ENCODE assay signal across 19 cellular contexts in the genomic region with DNA sequence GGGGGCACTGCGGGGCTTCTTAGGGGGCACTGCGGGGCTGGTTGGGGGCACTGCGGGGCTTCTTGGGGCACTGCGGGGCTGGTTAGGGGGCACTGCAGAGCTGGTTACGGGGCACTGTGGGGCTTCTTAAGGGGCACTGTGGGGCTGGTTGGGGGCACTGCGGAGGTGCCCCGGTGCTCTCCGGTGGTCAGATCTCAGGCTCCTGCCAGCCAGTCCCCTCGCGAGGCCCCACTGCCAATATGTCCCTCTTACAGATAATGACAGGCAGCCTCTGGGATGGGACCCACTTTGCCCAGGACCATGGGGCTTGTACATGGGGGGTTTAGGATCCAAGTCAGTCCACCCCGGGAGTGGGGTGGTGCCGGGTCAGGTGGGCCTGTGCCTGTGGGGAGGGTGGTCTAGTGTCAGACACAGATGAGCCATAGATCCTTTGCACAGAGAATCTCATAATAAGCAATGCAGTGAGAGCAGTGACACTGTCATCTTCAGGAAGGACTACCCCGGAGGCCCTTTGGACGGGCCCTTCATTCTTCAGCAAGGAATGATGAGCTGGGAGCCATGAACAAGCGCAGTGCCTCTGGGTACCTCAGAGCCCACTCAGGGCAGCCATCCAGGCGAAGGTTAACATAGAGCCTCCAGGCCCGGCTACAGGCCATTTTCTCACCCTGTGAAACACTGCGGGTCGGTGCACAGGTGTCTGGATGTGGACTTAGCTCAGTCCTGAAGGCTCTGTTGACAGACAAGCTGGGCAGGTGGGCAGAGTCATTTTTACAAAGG. TPM values are rescaled to one million over a fixed set of nuclear protein-coding genes. Genes with fewer than 3 reads are reported as not detected.
A peak's percentile ranks its signal among the peaks of the same experiment; 100 is the strongest.
DNase-seq lines count a peak whose midpoint lies in the region; ATAC-seq and TF ChIP-seq lines count a peak whose summit lies in the region.
"Had no signal": no experiment of that assay in that cellular context is flagged by ENCODE, and none has a peak within 500 bp of the region (broad histone marks: within the 10 kb centered on the region; RNA-seq: fewer than 3 reads in every experiment).

No MANE protein-coding gene starts in this region.

- WGBS in spleen, 5 donors: 91 to 96% (median 93%) methylated on average over 10 to 19 of the region's 19 CpGs
- WGBS in right lobe of liver (ENCODE audit: insufficient coverage, low coverage, low lambda C conversion rate, missing lambda C conversion rate): 60% methylated on average over 1 of the region's 19 CpGs

- H3K4me3 Mint-ChIP-seq in mesothelial cell of epicardium: no peak overlapping the region
- no peak overlapping the region for H3K4me3 Mint-ChIP-seq in activated CD4-positive, alpha-beta memory T cell treated with anti-CD3 and anti-CD28 coated beads, Interleukin-2, amount 10 ng/mL, durations not matched to agents 7 days and 5 days
- H3K4me3 Mint-ChIP-seq: CD14-positive monocyte had no signal

- peak overlapping the region; percentile 73 for H3K27ac Mint-ChIP-seq in mesothelial cell of epicardium
- H3K27ac Mint-ChIP-seq in activated CD4-positive, alpha-beta memory T cell treated with anti-CD3 and anti-CD28 coated beads, Interleukin-2, amount 10 ng/mL, durations not matched to agents 7 days and 5 days: no peak overlapping the region

- TF ChIP-seq CTCF in RWPE2 (IDR thresholded peaks at IDR 0.05; ENCODE audit: poor library complexity, severe bottlenecking) (no peak), mesothelial cell of epicardium (IDR thresholded peaks at IDR 0.05; ENCODE audit: unreplicated experiment) (no peak), spleen (IDR thresholded peaks at IDR 0.05 in 8 of 11, conservative IDR thresholded peaks at IDR 0.05 in 3 of 11) (no peak), right lobe of liver (IDR thresholded peaks at IDR 0.05) (no peak)

- intact Hi-C loops in spleen (cut with DNase I; ENCODE audit: low total_unique reads) (no loop called here), right lobe of liver (cut with DNase I) (no loop called here)

- H3K36me3 ChIP-seq in RWPE2 (ENCODE audit: low read depth) (no peaks in the 10 kb centered on the region), spleen (no peaks in the 10 kb centered on the region), right lobe of liver (no peaks in the 10 kb centered on the region)
- H3K36me3 ChIP-seq: HAP-1 had no signal

- peaks cover 9% of the 10 kb centered on the region for H3K36me3 Mint-ChIP-seq in mesothelial cell of epicardium
- H3K36me3 Mint-ChIP-seq in activated CD4-positive, alpha-beta memory T cell treated with anti-CD3 and anti-CD28 coated beads, Interleukin-2, amount 10 ng/mL, durations not matched to agents 7 days and 5 days (ENCODE audit: low read depth): no peaks in the 10 kb centered on the region
- H3K36me3 Mint-ChIP-seq: CD14-positive monocyte had no signal

- POLR2A ChIA-PET in activated CD4-positive, alpha-beta memory T cell treated with anti-CD3 and anti-CD28 coated beads, Interleukin-2, amount 10 ng/mL, durations not matched to agents 7 days and 5 days (lab: Charles Lee): no interaction called here

- CTCF ChIA-PET in activated CD4-positive, alpha-beta memory T cell treated with anti-CD3 and anti-CD28 coated beads, Interleukin-2, amount 10 ng/mL, durations not matched to agents 7 days and 5 days (lab: Charles Lee): no interaction called here

- H3K27me3 ChIP-seq in RWPE2 (ENCODE audit: insufficient read depth, poor library complexity, severe bottlenecking) (no peaks in the 10 kb centered on the region), spleen (replicated peaks in 1 of 7) (no peaks in the 10 kb centered on the region), right lobe of liver (no peaks in the 10 kb centered on the region)

- H3K27ac ChIP-seq in RWPE2 (ENCODE audit: poor library complexity, severe bottlenecking): no peak overlapping the region
- H3K27ac ChIP-seq in spleen: no peak overlapping the region
- H3K27ac ChIP-seq in right lobe of liver: no peak overlapping the region
- H3K27ac ChIP-seq: 22Rv1, HL-60 had no signal

- H3K4me3 ChIP-seq in RWPE2 (ENCODE audit: severe bottlenecking): no peak overlapping the region
- H3K4me3 ChIP-seq in spleen: no peak overlapping the region
- H3K4me3 ChIP-seq in right lobe of liver: no peak overlapping the region
- H3K4me3 ChIP-seq: HAP-1 had no signal

- H3K4me1 ChIP-seq in RWPE2 (ENCODE audit: insufficient read depth, poor library complexity, severe bottlenecking) (no peaks in the 10 kb centered on the region), spleen (peaks cover 0 to 30% (median 12%) of the 10 kb centered on the region in 6 donors), right lobe of liver (no peaks in the 10 kb centered on the region)
- H3K4me1 ChIP-seq: HAP-1 had no signal

- H3K4me1 Mint-ChIP-seq in mesothelial cell of epicardium: peaks cover 35% of the 10 kb centered on the region
- H3K4me1 Mint-ChIP-seq in activated CD4-positive, alpha-beta memory T cell treated with anti-CD3 and anti-CD28 coated beads, Interleukin-2, amount 10 ng/mL, durations not matched to agents 7 days and 5 days: no peaks in the 10 kb centered on the region
- H3K4me1 Mint-ChIP-seq: CD14-positive monocyte had no signal

- H3K9me3 Mint-ChIP-seq in mesothelial cell of epicardium: peaks cover 8% of the 10 kb centered on the region
- no peaks in the 10 kb centered on the region for H3K9me3 Mint-ChIP-seq in activated CD4-positive, alpha-beta memory T cell treated with anti-CD3 and anti-CD28 coated beads, Interleukin-2, amount 10 ng/mL, durations not matched to agents 7 days and 5 days

- no peak for ATAC-seq in RWPE2 (ENCODE audit: low read depth)
- no peak for ATAC-seq in right lobe of liver

- peak; percentile 5 for DNase-seq in activated naive CD4-positive, alpha-beta T cell treated with anti-CD3 and anti-CD28 coated beads, Interleukin-2, amount 50 U/mL, for 16 hours
- no peak for DNase-seq in activated naive CD4-positive, alpha-beta T cell (lab: John Stamatoyannopoulos, UW)
- peak; percentile 31 for DNase-seq in RWPE2 (ENCODE audit: low spot score)
- no peak for DNase-seq in mesothelial cell of epicardium (ENCODE audit: low spot score in 2 of 2, unreplicated experiment in 2 of 2)
- peak; percentile 39 for DNase-seq in spleen
- DNase-seq in right lobe of liver: no peak
- no peak for DNase-seq in NCI-H1436 (lab: John Stamatoyannopoulos, UW)
- DNase-seq in activated CD4-positive, alpha-beta memory T cell treated with anti-CD3 and anti-CD28 coated beads, Interleukin-2, amount 10 ng/mL, durations not matched to agents 7 days and 5 days: no peak
- DNase-seq: AML-193, DND-41, NCI-H1417, NCI-H187 treated with DMSO at 0.1 percent for 48 hours, NCI-H2227 treated with DMSO at 0.1 percent for 48 hours, NCI-H524, NCI-H82 had no signal

- H3K9me3 ChIP-seq in RWPE2 (ENCODE audit: severe bottlenecking) (no peaks in the 10 kb centered on the region), spleen (peaks cover 0 to 14% (median 10%) of the 10 kb centered on the region in 8 donors), right lobe of liver (no peaks in the 10 kb centered on the region)
- H3K9me3 ChIP-seq: HAP-1 had no signal

- no peaks in the 10 kb centered on the region for H3K27me3 Mint-ChIP-seq in mesothelial cell of epicardium (ENCODE audit: low read depth)
- no peaks in the 10 kb centered on the region for H3K27me3 Mint-ChIP-seq in activated CD4-positive, alpha-beta memory T cell treated with anti-CD3 and anti-CD28 coated beads, Interleukin-2, amount 10 ng/mL, durations not matched to agents 7 days and 5 days

- TF ChIP-seq POLR2A in spleen (IDR thresholded peaks at IDR 0.05): no peak
- TF ChIP-seq POLR2A in right lobe of liver (IDR thresholded peaks at IDR 0.05): no peak

RNA-seq across cellular contexts. Expression of a gene that starts 38.2 kb away (rescaled TPM):
- 549 to 605 TPM (median 596 TPM) in 3 replicates for total RNA-seq in mesothelial cell of epicardium
- 10 to 100 TPM; 14.6 to 50.6 (median 28.9) TPM for total RNA-seq in spleen
- polyA plus RNA-seq in spleen: 10 to 100 TPM in 1 of 3 donors, 1 to 10 TPM in 2; 2.6 to 12.2 (median 3.1) TPM
- 10 to 100 TPM in 2 of 6 experiments, 1 to 10 TPM in 4; 1.5 to 17.0 (median 7.7) TPM for total RNA-seq in right lobe of liver
- total RNA-seq in activated CD4-positive, alpha-beta memory T cell treated with anti-CD3 and anti-CD28 coated beads, Interleukin-2, amount 10 ng/mL, durations not matched to agents 7 days and 5 days: under 1 TPM; 0.10 to 0.13 TPM
- polyA plus RNA-seq: CD14-positive monocyte had no signal

Comparison
In these comparisons a context has a peak if more than half of its experiments do, and no peak if none do; other contexts are left out.
1. DNase-seq: peak in activated naive CD4-positive, alpha-beta T cell treated with anti-CD3 and anti-CD28 coated beads, Interleukin-2, amount 50 U/mL, for 16 hours (single experiment), RWPE2 (single experiment) and spleen (single experiment); none in activated naive CD4-positive, alpha-beta T cell (0 of 4), mesothelial cell of epicardium (0 of 2), right lobe of liver (0 of 3), NCI-H1436 (single experiment) and activated CD4-positive, alpha-beta memory T cell treated with anti-CD3 and anti-CD28 coated beads, Interleukin-2, amount 10 ng/mL, durations not matched to agents 7 days and 5 days (single experiment).
2. RNA of a gene that starts 38.2 kb away (total RNA-seq): 549 to 605 TPM in mesothelial cell of epicardium; 14.6 to 50.6 TPM in spleen, 1.5 to 17.0 TPM in right lobe of liver and 0.10 to 0.13 TPM in activated CD4-positive, alpha-beta memory T cell treated with anti-CD3 and anti-CD28 coated beads, Interleukin-2, amount 10 ng/mL, durations not matched to agents 7 days and 5 days; every median in the first group is over 10 times any median in the second.